8 cellular contexts compared by ENCODE assay signal in the genomic region with DNA sequence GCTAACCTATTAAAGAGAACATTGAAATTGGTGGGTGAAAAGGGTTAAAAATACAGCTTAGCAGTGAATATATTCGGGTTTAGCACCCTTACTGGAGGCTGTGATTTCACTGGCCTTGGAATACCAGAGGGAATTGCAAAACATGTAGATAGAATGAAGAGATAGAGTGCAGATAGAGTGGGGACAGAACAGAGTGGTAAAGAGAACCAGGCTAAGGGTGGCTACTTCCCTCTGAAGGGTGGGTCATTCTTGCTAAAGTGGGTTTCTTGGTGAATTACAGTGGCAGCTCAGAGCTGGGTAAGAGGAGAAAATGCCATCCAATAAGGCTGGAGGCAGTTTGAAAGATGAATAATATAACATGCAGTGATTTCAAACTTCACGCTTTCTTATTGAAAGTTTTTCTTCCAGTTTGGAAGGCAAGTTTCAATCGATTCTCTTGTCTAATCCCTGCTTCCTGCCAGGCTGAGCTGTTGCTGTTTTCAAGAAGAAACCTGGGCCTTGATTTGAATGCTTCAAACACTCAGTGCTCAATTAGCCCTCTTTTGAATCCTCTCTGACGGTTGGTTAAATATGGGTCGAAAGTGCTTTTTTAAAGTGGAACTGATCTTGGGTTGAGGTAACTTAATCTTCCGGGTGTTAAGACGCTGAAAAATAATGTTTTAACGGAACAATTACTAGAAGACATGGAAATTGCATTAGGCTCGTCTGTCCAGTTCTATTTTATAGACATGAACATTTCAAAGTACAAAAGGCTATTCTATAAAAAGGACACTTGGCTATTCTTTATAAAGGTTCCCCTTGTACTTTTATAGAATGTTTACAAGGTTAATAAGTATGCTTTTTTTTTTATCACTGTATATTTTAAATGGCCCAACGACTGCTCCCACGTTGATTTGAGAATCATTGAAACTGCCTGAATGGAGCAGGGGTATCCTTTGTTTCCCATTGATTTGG.
DNase-seq lines count a peak whose midpoint lies in the region; ATAC-seq, FAIRE-seq and TF ChIP-seq lines count a peak whose summit lies in the region.

No MANE protein-coding gene starts in this region.

- TF ChIP-seq CTCF in GM12878 (IDR thresholded peaks at IDR 0.05 in 2 of 3, conservative IDR thresholded peaks at IDR 0.05 in 1 of 3; ENCODE audit: control insufficient read depth in 2 of 3, extremely low read depth in 1 of 3, insufficient read depth in 1 of 3, low read depth in 3 of 3, low read length in 3 of 3) = no peak

- no peak for TF ChIP-seq POLR2A in GM12878 (IDR thresholded peaks at IDR 0.05; ENCODE audit: low read depth, low read length)

- H3K9ac ChIP-seq in GM12878 (ENCODE audit: control insufficient read depth, insufficient read depth, low read length) (peak overlapping the region; percentile 30), mucosa of rectum (ENCODE audit: low read depth in 1 of 2, low read length in 2 of 2) (peak overlapping the region; percentile 37 to 43)

- peak overlapping the region; percentile 77 for H3K4me2 ChIP-seq in GM12878 (ENCODE audit: control insufficient read depth, insufficient read depth)

- H3K9me3 ChIP-seq in KOPT-K1 (ENCODE audit: insufficient read depth, low read length, poor library complexity, severe bottlenecking) (no peaks in the 10 kb centered on the region), GM12878 (replicated peaks; ENCODE audit: control insufficient read depth, insufficient read depth, low read length) (no peaks in the 10 kb centered on the region), mucosa of rectum (ENCODE audit: control insufficient read depth in 2 of 2, low read length in 2 of 2) (no peaks in the 10 kb centered on the region)

- peak; percentile 75 for FAIRE-seq in GM12878 (lab: Jason Lieb, UNC)

- H2AFZ ChIP-seq in GM12878 (ENCODE audit: control insufficient read depth, low read depth, low read length) = peak overlapping the region; percentile 69

- CTCF ChIA-PET in GM12878 (lab: Yijun Ruan, JAX) = interaction anchor here (0.6 to 2.8 kb wide), 14 partner anchors 11 to 288 kb away, joined by 3 to 10 read pairs (median 5); no protein-coding TSS in a partner anchor

- SMC1A ChIA-PET in GM12878 (lab: Charles Lee; ENCODE audit: uncharacterized antibody, unreplicated experiment) = interaction anchor here (0.7 to 13.3 kb wide), 40 partner anchors 10 to 288 kb away, joined by 3 to 133 read pairs (median 9); no protein-coding TSS in a partner anchor

- no peaks in the 10 kb centered on the region for H3K27me3 ChIP-seq in GM12878 (replicated peaks in 1 of 2; ENCODE audit: control insufficient read depth in 2 of 2, insufficient read depth in 2 of 2, low read length in 1 of 2)
- no peaks in the 10 kb centered on the region for H3K27me3 ChIP-seq in mucosa of rectum (ENCODE audit: control insufficient read depth in 2 of 2, insufficient read depth in 2 of 2, low read length in 2 of 2)

- H3K79me2 ChIP-seq in GM12878 (ENCODE audit: control insufficient read depth, insufficient read depth, low read length) = no peaks in the 10 kb centered on the region; the same call in 1 of the 2 replicates

- DNase-seq in A172 (ENCODE audit: low spot score) (peak; percentile 35), GM12878 (ENCODE audit: low read depth, low spot score) (peak; percentile 86), glomerular visceral epithelial cell (ENCODE audit: extremely low spot score) (no peak), DMS153 treated with DMSO at 0.1 percent for 48 hours (lab: John Stamatoyannopoulos, UW; ENCODE audit: unreplicated experiment) (no peak)

- BruUV-seq in GM12878 (replicated peaks; lab: Mats Ljungman, UMichigan) = TSS peak; percentile 89

- peak; percentile 47 for ATAC-seq in GM19023 (IDR thresholded peaks at IDR 0.05; ENCODE audit: unreplicated experiment)
- peak; percentile 77 for ATAC-seq in GM12878
- ATAC-seq in HG03469 (IDR thresholded peaks at IDR 0.05; ENCODE audit: unreplicated experiment) = no peak

- H3K4me3 ChIP-seq in GM12878 (peak overlapping the region; percentile 27), mucosa of rectum (ENCODE audit: low read length in 2 of 2) (peak overlapping the region; percentile 1 to 46)

- intact Hi-C loops in GM12878 (cut with micrococcal nuclease; ENCODE audit: unreplicated experiment) = loop anchor here (2.0 to 5.0 kb wide), 4 partner anchors 35 to 288 kb away; no protein-coding TSS in a partner anchor

- no peaks in the 10 kb centered on the region for H4K20me1 ChIP-seq in GM12878 (ENCODE audit: control insufficient read depth, insufficient read depth)

- H3K36me3 ChIP-seq in KOPT-K1 (ENCODE audit: insufficient read depth, low read length) (no peaks in the 10 kb centered on the region), GM12878 (ENCODE audit: control insufficient read depth in 2 of 2, insufficient read depth in 2 of 2, low read length in 1 of 2) (no peaks in the 10 kb centered on the region), mucosa of rectum (ENCODE audit: control insufficient read depth in 2 of 2, insufficient read depth in 2 of 2, low read length in 2 of 2) (no peaks in the 10 kb centered on the region)

- TF ChIP-seq EP300 in GM12878 (IDR thresholded peaks at IDR 0.05; ENCODE audit: borderline replicate concordance in 1 of 2, control insufficient read depth in 1 of 2, low read depth in 2 of 2, low read length in 2 of 2) = no peak; a peak in 2 of 4 replicates

- H3K4me1 ChIP-seq in GM12878 (ENCODE audit: control insufficient read depth, insufficient read depth, low read length) (peaks cover 39% of the 10 kb centered on the region), mucosa of rectum (ENCODE audit: control insufficient read depth in 2 of 2, insufficient read depth in 2 of 2, low read length in 2 of 2) (peaks cover 56 to 62% of the 10 kb centered on the region in 2 donors)

- WGBS in GM12878 (ENCODE audit: insufficient coverage, insufficient replicate concordance, low lambda C conversion rate, missing lambda C conversion rate) = 1% methylated on average over 11 of the region's 11 CpGs

- peak overlapping the region; percentile 55 for H3K27ac ChIP-seq in KOPT-K1 (ENCODE audit: low read depth, low read length, poor library complexity, severe bottlenecking)
- peak overlapping the region; percentile 82 for H3K27ac ChIP-seq in GM12878 (ENCODE audit: control insufficient read depth, insufficient read depth)
- H3K27ac ChIP-seq in mucosa of rectum (ENCODE audit: low read depth in 2 of 2, low read length in 2 of 2) = peak overlapping the region; percentile 87 to 90

- no peak for TF ChIP-seq RAD21 in GM12878 (IDR thresholded peaks at IDR 0.05; ENCODE audit: insufficient read depth, low read depth, low read length)

- POLR2A ChIA-PET in GM12878 (lab: Charles Lee) = interaction anchor here (0.6 to 3.1 kb wide), 17 partner anchors 9 to 179 kb away, joined by 3 to 16 read pairs (median 5); no protein-coding TSS in a partner anchor

- RAD21 ChIA-PET in GM12878 (lab: Charles Lee; ENCODE audit: unreplicated experiment) = interaction anchor here (0.7 to 4.9 kb wide), 39 partner anchors 15 to 289 kb away, joined by 3 to 27 read pairs (median 5); no protein-coding TSS in a partner anchor

- in situ Hi-C loops in GM12878 (cut with MboI) = loop anchor here (5.0 kb wide), 1 partner anchor 290 kb away; no protein-coding TSS in a partner anchor

TF ChIP-seq in GM12878, 131 proteins besides CTCF, POLR2A, EP300 and RAD21 (continues in another document):
- TF ChIP-seq, protein P1, sequence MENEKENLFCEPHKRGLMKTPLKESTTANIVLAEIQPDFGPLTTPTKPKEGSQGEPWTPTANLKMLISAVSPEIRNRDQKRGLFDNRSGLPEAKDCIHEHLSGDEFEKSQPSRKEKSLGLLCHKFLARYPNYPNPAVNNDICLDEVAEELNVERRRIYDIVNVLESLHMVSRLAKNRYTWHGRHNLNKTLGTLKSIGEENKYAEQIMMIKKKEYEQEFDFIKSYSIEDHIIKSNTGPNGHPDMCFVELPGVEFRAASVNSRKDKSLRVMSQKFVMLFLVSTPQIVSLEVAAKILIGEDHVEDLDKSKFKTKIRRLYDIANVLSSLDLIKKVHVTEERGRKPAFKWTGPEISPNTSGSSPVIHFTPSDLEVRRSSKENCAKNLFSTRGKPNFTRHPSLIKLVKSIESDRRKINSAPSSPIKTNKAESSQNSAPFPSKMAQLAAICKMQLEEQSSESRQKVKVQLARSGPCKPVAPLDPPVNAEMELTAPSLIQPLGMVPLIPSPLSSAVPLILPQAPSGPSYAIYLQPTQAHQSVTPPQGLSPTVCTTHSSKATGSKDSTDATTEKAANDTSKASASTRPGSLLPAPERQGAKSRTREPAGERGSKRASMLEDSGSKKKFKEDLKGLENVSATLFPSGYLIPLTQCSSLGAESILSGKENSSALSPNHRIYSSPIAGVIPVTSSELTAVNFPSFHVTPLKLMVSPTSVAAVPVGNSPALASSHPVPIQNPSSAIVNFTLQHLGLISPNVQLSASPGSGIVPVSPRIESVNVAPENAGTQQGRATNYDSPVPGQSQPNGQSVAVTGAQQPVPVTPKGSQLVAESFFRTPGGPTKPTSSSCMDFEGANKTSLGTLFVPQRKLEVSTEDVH (IDR thresholded peaks at IDR 0.05; ENCODE audit: low read depth, partially characterized antibody) = no peak
- TF ChIP-seq EGR1 (IDR thresholded peaks at IDR 0.05; ENCODE audit: borderline replicate concordance in 1 of 2, low read depth in 2 of 2, low read length in 2 of 2) (no peak), CBX5 (IDR thresholded peaks at IDR 0.05; ENCODE audit: low read depth) (no peak), STAT1 (conservative IDR thresholded peaks at IDR 0.05) (no peak)

Comparison
In these comparisons a context has a peak if more than half of its experiments do, and no peak if none do; other contexts are left out.
1. DNase-seq: peak in A172 (single experiment) and GM12878 (single experiment); none in glomerular visceral epithelial cell (single experiment) and DMS153 treated with DMSO at 0.1 percent for 48 hours (single experiment).
2. Peak in every context shown above with its lines, with median percentiles within 50 percentile points of each other: H3K27ac ChIP-seq.